ENCODE assay signal across 1 cellular context in genomic region chrX:47540754-47541538, GRCh38.
TF ChIP-seq lines count a peak whose summit lies in the region.

No MANE protein-coding gene starts in this region.

TF ChIP-seq in H1, 55 proteins besides CTCF, POLR2A, EP300 and RAD21:
- TF ChIP-seq KDM5A (IDR thresholded peaks at IDR 0.05; ENCODE audit: low read length) (no peak), CBX8 (IDR thresholded peaks at IDR 0.05; ENCODE audit: borderline replicate concordance, low read depth, low read length) (no peak), FOSL1 (IDR thresholded peaks at IDR 0.05; ENCODE audit: insufficient read depth, low read depth, low read length) (no peak), TEAD4 (IDR thresholded peaks at IDR 0.05; ENCODE audit: low read depth, low read length) (no peak), RNF2 (IDR thresholded peaks at IDR 0.05; ENCODE audit: borderline replicate concordance, low read depth, low read length, missing control alignments, poor library complexity, severe bottlenecking) (no peak), KDM1A (IDR thresholded peaks at IDR 0.05; ENCODE audit: borderline replicate concordance, low read length) (no peak), E2F6 (IDR thresholded peaks at IDR 0.05) (no peak), BACH1 (IDR thresholded peaks at IDR 0.05; ENCODE audit: low read length) (no peak), TBP (IDR thresholded peaks at IDR 0.05; ENCODE audit: low read depth, low read length) (0 out of 2 replicates have a peak, but pooled peaks have one; percentile 18), NANOG (IDR thresholded peaks at IDR 0.05; ENCODE audit: insufficient read depth, low read depth, low read length, poor library complexity, severe bottlenecking) (no peak), CEBPB (IDR thresholded peaks at IDR 0.05; ENCODE audit: low read depth, low read length) (no peak), TAF1 (IDR thresholded peaks at IDR 0.05; ENCODE audit: low read depth, low read length) (peak; percentile 56; the same call in 1 of the 2 replicates), POLR2AphosphoS5 (IDR thresholded peaks at IDR 0.05; ENCODE audit: low read depth, low read length) (no peak), SRF (IDR thresholded peaks at IDR 0.05; ENCODE audit: low read depth, low read length) (no peak), YY1 (IDR thresholded peaks at IDR 0.05; ENCODE audit: low read depth, low read length) (no peak), ASH2L (IDR thresholded peaks at IDR 0.05; ENCODE audit: low read length) (no peak), SIRT6 (IDR thresholded peaks at IDR 0.05; ENCODE audit: low read length) (no peak)
